Comparison of ENCODE assay signal across 22 cellular contexts in the genomic region with DNA sequence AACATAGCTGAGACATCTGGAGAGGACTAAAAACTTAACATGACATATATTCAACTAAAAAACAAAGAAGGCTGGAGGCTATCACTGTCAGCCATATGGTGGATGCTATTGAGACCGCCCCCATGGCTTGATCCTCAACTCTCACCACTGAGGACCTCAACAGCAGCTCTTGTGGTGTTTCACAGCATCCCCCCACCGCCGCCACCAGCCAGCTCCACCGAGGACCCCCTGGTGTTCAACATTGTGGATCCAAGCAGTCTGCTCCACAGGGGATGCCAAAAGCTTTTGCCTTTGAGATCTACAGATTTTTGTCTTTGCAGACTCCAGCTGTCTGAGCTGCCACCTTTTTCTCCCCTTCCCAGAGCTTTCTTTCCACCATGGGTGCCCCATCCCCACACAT.
"Had no signal": no experiment of that assay in that cellular context is flagged by ENCODE, and none has a peak within 500 bp of the region (broad histone marks: within the 10 kb centered on the region; RNA-seq: fewer than 3 reads in every experiment).

No MANE protein-coding gene starts in this region.

- DNase-seq: colonic mucosa; dermis blood vessel endothelial cell; foreskin melanocyte; head of caudate nucleus; hippocampal formation; immature natural killer cell; left ventricle myocardium inferior; lower lobe of right lung; midbrain; sigmoid colon; stimulated activated CD4-positive, alpha-beta T cell treated with anti-CD3 and anti-CD28 coated beads, Interleukin-12 subunit alpha, Interleukin-12 subunit beta, amount 100 ng/mL, for 4 hours; stimulated activated naive CD4-positive, alpha-beta T cell; stomach; substantia nigra; uterus had no signal

- H3K27ac ChIP-seq: colonic mucosa, left ventricle myocardium inferior, lower lobe of right lung, right atrium auricular region, sigmoid colon, skin epidermis, stomach, uterus had no signal

- H3K27me3 ChIP-seq: colonic mucosa, right atrium auricular region, sigmoid colon, stomach, uterus had no signal

- H3K36me3 Mint-ChIP-seq: type B pancreatic cell had no signal

- H3K36me3 ChIP-seq: colonic mucosa, left ventricle myocardium inferior, lower lobe of right lung, right atrium auricular region, sigmoid colon, stomach, uterus had no signal

- H3K27me3 Mint-ChIP-seq: type B pancreatic cell had no signal

- H3K4me1 ChIP-seq: colonic mucosa, left ventricle myocardium inferior, lower lobe of right lung, right atrium auricular region, sigmoid colon, stomach, uterus had no signal

- H3K9me3 ChIP-seq: colonic mucosa, lower lobe of right lung, uterus had no signal

- H3K4me3 Mint-ChIP-seq: immature natural killer cell, memory B cell, nephron, type B pancreatic cell had no signal

- H3K4me1 Mint-ChIP-seq: immature natural killer cell, memory B cell, nephron had no signal

- H3K4me3 ChIP-seq: colonic mucosa, left ventricle myocardium inferior, lower lobe of right lung, right atrium auricular region, sigmoid colon, skin epidermis, stomach, uterus had no signal

- H3K27ac Mint-ChIP-seq: immature natural killer cell, memory B cell, nephron, type B pancreatic cell had no signal

- FAIRE-seq: endothelial cell of umbilical vein, keratinocyte had no signal

- ATAC-seq: lower lobe of right lung had no signal
